In the genomic region with DNA sequence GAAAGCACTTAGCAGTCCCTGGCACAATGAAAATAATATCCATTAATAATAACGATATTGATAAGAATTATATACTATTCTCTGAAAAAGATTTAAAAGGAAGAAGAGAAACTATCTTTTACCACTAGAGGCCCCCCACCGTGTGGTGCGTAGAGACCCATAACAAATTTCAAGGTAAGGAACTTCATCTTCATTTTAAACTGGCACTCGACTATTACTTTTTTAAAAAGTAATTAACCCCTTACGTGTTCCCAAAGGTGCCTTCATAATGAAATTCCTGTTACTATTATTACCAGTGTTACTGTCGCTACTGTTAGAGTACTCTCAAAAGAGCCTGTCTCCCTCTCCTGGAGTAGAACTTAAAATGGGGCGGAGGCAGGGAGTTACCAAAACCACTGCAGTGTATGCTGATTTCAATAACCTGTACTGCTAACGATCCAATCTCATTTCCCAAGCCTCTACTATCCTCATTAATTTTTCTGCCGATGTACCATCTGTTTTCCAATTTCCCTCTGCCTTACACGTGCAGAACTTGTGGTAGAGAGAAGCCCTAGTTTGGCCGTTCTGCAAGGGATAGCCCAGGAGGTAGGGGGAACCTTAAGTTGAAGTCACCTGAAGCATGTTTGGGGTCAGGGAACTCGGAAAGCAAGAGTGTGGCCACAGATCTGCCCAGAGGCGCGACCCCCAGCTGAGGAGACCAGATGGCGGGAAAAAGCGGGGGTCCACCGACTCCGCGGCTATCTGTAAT, we compare ENCODE assay signal across 8 cellular contexts. TPM values are rescaled to one million over a fixed set of nuclear protein-coding genes. Genes with fewer than 3 reads are reported as not detected.
A peak's percentile ranks its signal among the peaks of the same experiment; 100 is the strongest.
DNase-seq lines count a peak whose midpoint lies in the region; ATAC-seq and TF ChIP-seq lines count a peak whose summit lies in the region.

No MANE protein-coding gene starts in this region.

- H3K4me3 ChIP-seq in GM12865 (ENCODE audit: low read depth, low read length) (peak overlapping the region; percentile 81), HEK293 (ENCODE audit: low read depth, low read length) (peak overlapping the region; percentile 76), SJCRH30 (peak overlapping the region; percentile 75), neural cell (ENCODE audit: low read length) (peak overlapping the region; percentile 85)
- H3K4me3 ChIP-seq in effector memory CD4-positive, alpha-beta T cell (ENCODE audit: insufficient read depth, low read depth, low read length, poor library complexity, severe bottlenecking) = peak overlapping the region; percentile 60

- no peak for TF ChIP-seq RAD21 in neural cell (conservative IDR thresholded peaks at IDR 0.05)

- ATAC-seq in GM18867 (IDR thresholded peaks at IDR 0.05; ENCODE audit: unreplicated experiment) = no peak

- CTCF ChIA-PET in HEK293 (lab: Yijun Ruan, JAX) = interaction anchor here (0.6 kb wide), 1 partner anchor 197 kb away, joined by 3 read pairs; a partner anchor contains a TSS

- H3K9me2 ChIP-seq in neural cell (ENCODE audit: insufficient read depth, low read length) = no peaks in the 10 kb centered on the region

- TF ChIP-seq EP300 in neural cell (conservative IDR thresholded peaks at IDR 0.05; ENCODE audit: poor library complexity, severe bottlenecking) = no peak

- H2AFZ ChIP-seq in neural cell (ENCODE audit: low read depth, low read length) = no peak overlapping the region

- no peaks in the 10 kb centered on the region for H4K20me1 ChIP-seq in neural cell (ENCODE audit: insufficient read depth)

- peak; percentile 34 for DNase-seq in GM12865 (ENCODE audit: low read depth)
- peak; percentile 4 to 32 for DNase-seq in SJCRH30
- no peak for DNase-seq in effector memory CD4-positive, alpha-beta T cell
- DNase-seq in medulla oblongata (ENCODE audit: extremely low spot score) = no peak
- no peak for DNase-seq in effector CD8-positive, alpha-beta T cell (lab: John Stamatoyannopoulos, UW)

- H3K4me2 ChIP-seq in neural cell (ENCODE audit: low read length) = no peak overlapping the region

- H3K4me1 ChIP-seq in HEK293 (ENCODE audit: control insufficient read depth, insufficient read depth, low read length) = 0 out of 2 replicates have a peak, but pooled peaks cover 2% of the 10 kb centered on the region
- no peaks in the 10 kb centered on the region for H3K4me1 ChIP-seq in SJCRH30
- H3K4me1 ChIP-seq in effector memory CD4-positive, alpha-beta T cell (ENCODE audit: control insufficient read depth, insufficient read depth, low read length, poor library complexity, severe bottlenecking) = peaks cover 6% of the 10 kb centered on the region

- H3K27ac ChIP-seq in HEK293 (ENCODE audit: extremely low read depth, low read depth, low read length) (peak overlapping the region; percentile 79; the same call in 1 of the 2 replicates), SJCRH30 (peak overlapping the region; percentile 75), neural cell (ENCODE audit: low read length) (no peak overlapping the region)
- peak overlapping the region; percentile 75 for H3K27ac ChIP-seq in effector memory CD4-positive, alpha-beta T cell (ENCODE audit: insufficient read depth, low read length, poor library complexity, severe bottlenecking)

- no peak overlapping the region for H3K9ac ChIP-seq in neural cell (ENCODE audit: low read length)

- H3K36me3 ChIP-seq in HEK293 (ENCODE audit: control insufficient read depth in 2 of 2, insufficient read depth in 1 of 2, low read length in 2 of 2) = no peaks in the 10 kb centered on the region
- H3K36me3 ChIP-seq in SJCRH30 = no peaks in the 10 kb centered on the region
- no peaks in the 10 kb centered on the region for H3K36me3 ChIP-seq in effector memory CD4-positive, alpha-beta T cell (ENCODE audit: control insufficient read depth, insufficient read depth, low read length)
- H3K36me3 ChIP-seq in neural cell (ENCODE audit: insufficient read depth, low read length) = no peaks in the 10 kb centered on the region

- H3K79me2 ChIP-seq in neural cell (replicated peaks; ENCODE audit: insufficient read depth, low read length) = peaks cover 17% of the 10 kb centered on the region

- POLR2A ChIA-PET in HEK293 (lab: Yijun Ruan, JAX) = interaction anchor here (0.6 to 1.2 kb wide), 3 partner anchors 10 to 49 kb away, joined by 3 to 4 read pairs (median 3); no protein-coding TSS in a partner anchor

- TF ChIP-seq CTCF in GM12865 (IDR thresholded peaks at IDR 0.05; ENCODE audit: insufficient read depth, low read depth, low read length, missing control alignments) (peak; percentile 33), HEK293 (tag by site-specific recombination; IDR thresholded peaks at IDR 0.05) (peak; percentile 33; the same call in 1 of the 2 replicates), neural cell (IDR thresholded peaks at IDR 0.05; ENCODE audit: poor library complexity, severe bottlenecking) (no peak)

- H3K27me3 ChIP-seq in SJCRH30 (no peaks in the 10 kb centered on the region), neural cell (ENCODE audit: insufficient read depth, low read depth, low read length) (no peaks in the 10 kb centered on the region)
- H3K27me3 ChIP-seq in effector memory CD4-positive, alpha-beta T cell (replicated peaks; ENCODE audit: control insufficient read depth, insufficient read depth, low read length, poor library complexity, severe bottlenecking) = no peaks in the 10 kb centered on the region

- H3K9me3 ChIP-seq in HEK293 (ENCODE audit: control insufficient read depth, insufficient read depth, low read depth, low read length) = no peaks in the 10 kb centered on the region
- H3K9me3 ChIP-seq in SJCRH30 (replicated peaks) = no peaks in the 10 kb centered on the region
- H3K9me3 ChIP-seq in effector memory CD4-positive, alpha-beta T cell (ENCODE audit: control insufficient read depth, low read length) = no peaks in the 10 kb centered on the region
- H3K9me3 ChIP-seq in neural cell (ENCODE audit: low read length) = no peaks in the 10 kb centered on the region

- no peaks in the 10 kb centered on the region for H3F3A ChIP-seq in neural cell (ENCODE audit: insufficient read depth, low read length, poor library complexity, severe bottlenecking)

TF ChIP-seq in HEK293, 187 proteins besides CTCF, POLR2A, EP300 and RAD21 (continues in another document):
- TF ChIP-seq TRIM28 (IDR thresholded peaks at IDR 0.05; ENCODE audit: borderline replicate concordance, low read length) (0 out of 2 replicates have a peak, but pooled peaks have one; percentile 15), ZNF157 (tag by site-specific recombination; IDR thresholded peaks at IDR 0.05) (no peak), YY1 (tag by site-specific recombination; IDR thresholded peaks at IDR 0.05) (no peak), GLIS1 (tag by site-specific recombination; IDR thresholded peaks at IDR 0.05) (peak; percentile 22; the same call in 1 of the 2 replicates), ZNF654 (tag by site-specific recombination; IDR thresholded peaks at IDR 0.05; ENCODE audit: low read depth) (peak; percentile 6; the same call in 1 of the 2 replicates), HOXC10 (CRISPR knock-in tag; IDR thresholded peaks at IDR 0.05) (no peak)

TF ChIP-seq in neural cell, 6 proteins besides CTCF, POLR2A, EP300 and RAD21:
- TF ChIP-seq SMC3 (conservative IDR thresholded peaks at IDR 0.05; ENCODE audit: poor library complexity) (no peak), POLR2AphosphoS5 (IDR thresholded peaks at IDR 0.05) (no peak), MXI1 (conservative IDR thresholded peaks at IDR 0.05; ENCODE audit: poor library complexity, severe bottlenecking) (no peak), EZH2 (IDR thresholded peaks at IDR 0.05; ENCODE audit: borderline replicate concordance, insufficient read depth, low read length, poor library complexity, severe bottlenecking) (no peak), TAF1 (IDR thresholded peaks at IDR 0.05; ENCODE audit: low read depth) (no peak)
- TF ChIP-seq, protein P1, sequence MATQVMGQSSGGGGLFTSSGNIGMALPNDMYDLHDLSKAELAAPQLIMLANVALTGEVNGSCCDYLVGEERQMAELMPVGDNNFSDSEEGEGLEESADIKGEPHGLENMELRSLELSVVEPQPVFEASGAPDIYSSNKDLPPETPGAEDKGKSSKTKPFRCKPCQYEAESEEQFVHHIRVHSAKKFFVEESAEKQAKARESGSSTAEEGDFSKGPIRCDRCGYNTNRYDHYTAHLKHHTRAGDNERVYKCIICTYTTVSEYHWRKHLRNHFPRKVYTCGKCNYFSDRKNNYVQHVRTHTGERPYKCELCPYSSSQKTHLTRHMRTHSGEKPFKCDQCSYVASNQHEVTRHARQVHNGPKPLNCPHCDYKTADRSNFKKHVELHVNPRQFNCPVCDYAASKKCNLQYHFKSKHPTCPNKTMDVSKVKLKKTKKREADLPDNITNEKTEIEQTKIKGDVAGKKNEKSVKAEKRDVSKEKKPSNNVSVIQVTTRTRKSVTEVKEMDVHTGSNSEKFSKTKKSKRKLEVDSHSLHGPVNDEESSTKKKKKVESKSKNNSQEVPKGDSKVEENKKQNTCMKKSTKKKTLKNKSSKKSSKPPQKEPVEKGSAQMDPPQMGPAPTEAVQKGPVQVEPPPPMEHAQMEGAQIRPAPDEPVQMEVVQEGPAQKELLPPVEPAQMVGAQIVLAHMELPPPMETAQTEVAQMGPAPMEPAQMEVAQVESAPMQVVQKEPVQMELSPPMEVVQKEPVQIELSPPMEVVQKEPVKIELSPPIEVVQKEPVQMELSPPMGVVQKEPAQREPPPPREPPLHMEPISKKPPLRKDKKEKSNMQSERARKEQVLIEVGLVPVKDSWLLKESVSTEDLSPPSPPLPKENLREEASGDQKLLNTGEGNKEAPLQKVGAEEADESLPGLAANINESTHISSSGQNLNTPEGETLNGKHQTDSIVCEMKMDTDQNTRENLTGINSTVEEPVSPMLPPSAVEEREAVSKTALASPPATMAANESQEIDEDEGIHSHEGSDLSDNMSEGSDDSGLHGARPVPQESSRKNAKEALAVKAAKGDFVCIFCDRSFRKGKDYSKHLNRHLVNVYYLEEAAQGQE (IDR thresholded peaks at IDR 0.05; ENCODE audit: borderline replicate concordance) = no peak

RNA-seq across cellular contexts. Expression of a gene that starts 0.8 kb away (rescaled TPM):
- total RNA-seq in SJCRH30 (2014; rRNA removed; shearing (Covaris generic)) = 78.0 and 83.3 TPM in 2 replicates
- polyA plus RNA-seq in neural cell = 8.1 and 8.8 TPM in 2 replicates
- polyA minus RNA-seq in neural cell = 7.1 and 9.7 TPM in 2 replicates

Comparison
In these comparisons a context has a peak if more than half of its experiments do, and no peak if none do; other contexts are left out.
1. DNase-seq: peak in GM12865 (single experiment) and SJCRH30 (2 of 2); none in effector memory CD4-positive, alpha-beta T cell (0 of 3), medulla oblongata (single experiment) and effector CD8-positive, alpha-beta T cell (single experiment).
2. Peak in every context shown above with its lines, with median percentiles within 50 percentile points of each other: H3K4me3 ChIP-seq.